In the genomic region with DNA sequence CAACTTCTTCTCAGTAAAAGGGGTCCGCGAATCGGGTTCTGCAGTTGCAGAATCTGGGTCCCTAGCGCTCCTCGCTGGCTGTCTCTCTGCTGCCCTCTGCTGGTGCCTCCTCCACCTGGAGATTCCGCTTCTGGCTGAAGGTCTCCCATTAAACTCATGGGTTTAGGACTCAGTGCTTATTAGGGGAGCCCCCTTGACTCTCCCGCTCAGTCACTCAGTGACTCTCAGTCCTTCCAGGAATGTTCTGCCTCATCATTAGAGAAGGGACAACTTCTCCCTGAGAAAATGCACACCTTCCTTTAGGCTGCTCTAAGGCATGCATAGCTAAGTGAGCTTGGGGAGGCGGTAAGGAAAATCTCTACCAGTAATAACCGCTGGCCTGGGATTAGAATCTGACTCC, we compare ENCODE assay signal across 9 cellular contexts. TPM values are rescaled to one million over a fixed set of nuclear protein-coding genes. Genes with fewer than 3 reads are reported as not detected.
DNase-seq lines count a peak whose midpoint lies in the region; ATAC-seq, FAIRE-seq and TF ChIP-seq lines count a peak whose summit lies in the region.
"Had no signal": no experiment of that assay in that cellular context is flagged by ENCODE, and none has a peak within 500 bp of the region (broad histone marks: within the 10 kb centered on the region; RNA-seq: fewer than 3 reads in every experiment).

No MANE protein-coding gene starts in this region.

- no peaks in the 10 kb centered on the region for H4K20me1 ChIP-seq in mammary epithelial cell (ENCODE audit: insufficient read depth, low read length)

- H3K27ac Mint-ChIP-seq in activated B cell treated with CpG ODN at 0.5 μM for 24 hours = no peak overlapping the region

- WGBS in mammary epithelial cell (ENCODE audit: low coverage, missing lambda C conversion rate) = 27% methylated on average over 9 of the region's 9 CpGs

- H3K36me3 ChIP-seq in mammary epithelial cell (ENCODE audit: insufficient read depth, low read length) = no peaks in the 10 kb centered on the region

- no peaks in the 10 kb centered on the region for H3K27me3 ChIP-seq in mammary epithelial cell (ENCODE audit: insufficient read depth, low read length)

- H3K4me1 Mint-ChIP-seq in activated B cell treated with CpG ODN at 0.5 μM for 24 hours = no peaks in the 10 kb centered on the region

- peak; percentile 92 for TF ChIP-seq CTCF in AG04449 (IDR thresholded peaks at IDR 0.05; ENCODE audit: insufficient read depth, low read length, missing control alignments)
- no peak for TF ChIP-seq CTCF in activated B cell treated with CpG ODN at 0.5 μM for 24 hours (IDR thresholded peaks at IDR 0.05)
- peak; percentile 95 to 98 for TF ChIP-seq CTCF in mammary epithelial cell (conservative IDR thresholded peaks at IDR 0.05 in 1 of 2, IDR thresholded peaks at IDR 0.05 in 1 of 2; ENCODE audit: extremely low read depth in 1 of 2, insufficient read depth in 1 of 2, low read depth in 1 of 2, low read length in 2 of 2)

- H3K79me2 ChIP-seq in mammary epithelial cell (ENCODE audit: insufficient read depth, low read length) = no peaks in the 10 kb centered on the region

- dilution Hi-C loops in mammary epithelial cell (cut with HindIII; ENCODE audit: low sequenced_read_pairs) = no loop called here

- TF ChIP-seq POLR2A in GM12892 (IDR thresholded peaks at IDR 0.05; ENCODE audit: low read depth, low read length) = no peak

- FAIRE-seq in GM12892 (lab: Jason Lieb, UNC) = no peak

- H3K4me1 ChIP-seq in mammary epithelial cell (ENCODE audit: insufficient read depth, low read length) = no peaks in the 10 kb centered on the region

- in situ Hi-C loops in mammary epithelial cell (cut with MboI; ENCODE audit: low sequenced_read_pairs in 2 of 2) = no loop called here

- intact Hi-C loops in activated B cell treated with CpG ODN at 0.5 μM for 24 hours (cut with micrococcal nuclease) (loop anchor here (1.0 to 10.0 kb wide), 5 partner anchors 11 to 1877 kb away; no protein-coding TSS in a partner anchor), mammary epithelial cell (cut with micrococcal nuclease) (loop anchor here (1.0 kb wide), 3 partner anchors 11 to 679 kb away; no protein-coding TSS in a partner anchor)

- POLR2A ChIA-PET in AG04449 (lab: Yijun Ruan, JAX) = interaction anchor here (0.6 kb wide), 1 partner anchor 20 kb away, joined by 4 read pairs; no protein-coding TSS in a partner anchor
- POLR2A ChIA-PET in activated B cell treated with CpG ODN at 0.5 μM for 24 hours (lab: Charles Lee) = no interaction called here

- ATAC-seq in activated B cell treated with CpG ODN at 0.5 μM for 24 hours (ENCODE audit: low read depth) (peak; percentile 66), GM18517 (IDR thresholded peaks at IDR 0.05; ENCODE audit: unreplicated experiment) (no peak)

- DNase-seq in AG04449 (ENCODE audit: low read depth, low spot score) (no peak), GM12892 (ENCODE audit: insufficient read length) (peak; percentile 69), NCI-H1092 treated with DMSO at 0.1 percent for 48 hours (lab: John Stamatoyannopoulos, UW) (peak; percentile 12), activated B cell treated with CpG ODN at 0.5 μM for 24 hours (peak; percentile 58), mammary epithelial cell (peak; percentile 32), left kidney (ENCODE audit: low read depth, low spot score) (peak; percentile 85)
- peak; percentile 46 to 75 for DNase-seq in stimulated activated CD4-positive, alpha-beta T cell treated with anti-CD3 and anti-CD28 coated beads, Interleukin-4, amount 100 ng/mL, for 4 hours

- no peak overlapping the region for H3K4me3 Mint-ChIP-seq in activated B cell treated with CpG ODN at 0.5 μM for 24 hours

- H2AFZ ChIP-seq in mammary epithelial cell (ENCODE audit: low read depth, low read length) = peak overlapping the region; percentile 18

- H3K36me3 Mint-ChIP-seq in activated B cell treated with CpG ODN at 0.5 μM for 24 hours (ENCODE audit: low read depth) = no peaks in the 10 kb centered on the region

- no peak overlapping the region for H3K4me3 ChIP-seq in AG04449 (ENCODE audit: low read depth, low read length)
- no peak overlapping the region for H3K4me3 ChIP-seq in mammary epithelial cell (replicated peaks in 1 of 3; ENCODE audit: insufficient read depth in 1 of 3, low read depth in 2 of 3, low read length in 3 of 3)
- H3K4me3 ChIP-seq: skin epidermis had no signal

- BruUV-seq in mammary epithelial cell (replicated peaks; lab: Mats Ljungman, UMichigan) = no TSS peak

- H3K9me3 ChIP-seq in mammary epithelial cell (replicated peaks; ENCODE audit: insufficient read depth, low read length) = no peaks in the 10 kb centered on the region

- no peaks in the 10 kb centered on the region for H3K9me3 Mint-ChIP-seq in activated B cell treated with CpG ODN at 0.5 μM for 24 hours

- CTCF ChIA-PET in AG04449 (lab: Yijun Ruan, JAX) = interaction anchor here (0.6 to 10.2 kb wide), 43 partner anchors 9 to 681 kb away, joined by 3 to 274 read pairs (median 5); partner anchors contain the start of genes GP5, LRRC15, LSG1 and TMEM44
- CTCF ChIA-PET in activated B cell treated with CpG ODN at 0.5 μM for 24 hours (lab: Charles Lee) = interaction anchor here (0.7 to 6.5 kb wide), 17 partner anchors 10 to 682 kb away, joined by 3 to 55 read pairs (median 5); no protein-coding TSS in a partner anchor
- CTCF ChIA-PET in mammary epithelial cell (lab: Charles Lee; ENCODE audit: low non-redundant PET) = interaction anchor here (0.6 to 0.7 kb wide), 4 partner anchors 51 to 563 kb away, joined by 3 to 5 read pairs (median 4); no protein-coding TSS in a partner anchor

- no peak overlapping the region for H3K9ac ChIP-seq in mammary epithelial cell (ENCODE audit: insufficient read depth, low read length)

- H3K27ac ChIP-seq in mammary epithelial cell (ENCODE audit: insufficient read depth, low read depth, low read length) = no peak overlapping the region
- H3K27ac ChIP-seq: skin epidermis had no signal

- peaks cover 8% of the 10 kb centered on the region for H3K27me3 Mint-ChIP-seq in activated B cell treated with CpG ODN at 0.5 μM for 24 hours

- H3K4me2 ChIP-seq in mammary epithelial cell (ENCODE audit: insufficient read depth, low read depth, low read length) = no peak overlapping the region

RNA-seq across cellular contexts. Expression of gene CPN2, which starts 7.1 kb away (rescaled TPM):
- polyA plus RNA-seq in GM12892 (2012; ENCODE audit: missing spikeins) = not detected
- total RNA-seq in activated B cell treated with CpG ODN at 0.5 μM for 24 hours (not detected in 2 replicates), mammary epithelial cell (not detected)
- polyA plus RNA-seq in mammary epithelial cell = not detected
- polyA minus RNA-seq in mammary epithelial cell = not detected

RNA-seq across cellular contexts. Expression of gene LRRC15, which starts 25.5 kb away (rescaled TPM):
- polyA plus RNA-seq in GM12892 (2012; ENCODE audit: missing spikeins) = not detected
- total RNA-seq in activated B cell treated with CpG ODN at 0.5 μM for 24 hours (not detected in 2 replicates), mammary epithelial cell (under 1 TPM in 1 of 2 donors, not detected in 1; under 0.01 TPM)
- polyA plus RNA-seq in mammary epithelial cell = not detected
- polyA minus RNA-seq in mammary epithelial cell = not detected

RNA-seq across cellular contexts. Expression of gene GP5, which starts 55.1 kb away (rescaled TPM):
- not detected for polyA plus RNA-seq in GM12892 (2012; ENCODE audit: missing spikeins)
- total RNA-seq in activated B cell treated with CpG ODN at 0.5 μM for 24 hours (0.18 and 0.22 TPM in 2 replicates), mammary epithelial cell (under 1 TPM; 0.17 to 0.42 TPM)
- not detected for polyA plus RNA-seq in mammary epithelial cell
- not detected for polyA minus RNA-seq in mammary epithelial cell
